In genomic region chr9:132354645-132355355, GRCh38 we compare ENCODE assay signal across 8 cellular contexts. TPM values are rescaled to one million over a fixed set of nuclear protein-coding genes. Genes with fewer than 3 reads are reported as not detected.
DNase-seq lines count a peak whose midpoint lies in the region; ATAC-seq and TF ChIP-seq lines count a peak whose summit lies in the region.

TSS of gene SETX (minus strand) at chr9:132354986. CDS start at chr9:132349428, 5,558 bp downstream.

- peaks cover 34% of the 10 kb centered on the region for H3K36me3 Mint-ChIP-seq in activated CD4-positive, alpha-beta T cell treated with anti-CD3 and anti-CD28 coated beads, Interleukin-2, amount 10 ng/mL, durations not matched to agents 7 days and 5 days (ENCODE audit: low read depth)

- peak within 1 kb of the TSS; percentile 95 for H3K27ac Mint-ChIP-seq in activated CD4-positive, alpha-beta T cell treated with anti-CD3 and anti-CD28 coated beads, Interleukin-2, amount 10 ng/mL, durations not matched to agents 7 days and 5 days

- peak; percentile 99 for DNase-seq in NCI-H69 (lab: John Stamatoyannopoulos, UW)
- DNase-seq in activated CD4-positive, alpha-beta T cell treated with anti-CD3 and anti-CD28 coated beads, Interleukin-2, amount 10 ng/mL, durations not matched to agents 7 days and 5 days: peak; percentile 95
- peak; percentile 98 for DNase-seq in coronary artery (ENCODE audit: low spot score)
- DNase-seq in left colon: peak; percentile 96 to 98
- peak; percentile 93 to 99 for DNase-seq in stimulated activated CD4-positive, alpha-beta T cell treated with anti-CD3 and anti-CD28 coated beads, Interleukin-1b, Interleukin-23, amount 100 ng/mL, for 4 hours (ENCODE audit: low read depth in 2 of 2)

- POLR2A ChIA-PET in activated CD4-positive, alpha-beta T cell treated with anti-CD3 and anti-CD28 coated beads, Interleukin-2, amount 10 ng/mL, durations not matched to agents 7 days and 5 days (lab: Charles Lee): interaction anchor here (0.6 kb wide), 1 partner anchor 50 kb away, joined by 3 read pairs; no protein-coding TSS in a partner anchor

- peak; percentile 83 for ATAC-seq in GM19372 (IDR thresholded peaks at IDR 0.05; ENCODE audit: low read depth, unreplicated experiment)
- ATAC-seq in HG03521 (IDR thresholded peaks at IDR 0.05; ENCODE audit: unreplicated experiment): peak; percentile 89
- ATAC-seq in left colon: peak; percentile 95

- intact Hi-C loops in left colon (cut with DNase I, micrococcal nuclease): no loop called here

- peak within 1 kb of the TSS; percentile 83 for H3K4me3 ChIP-seq in coronary artery

- CTCF ChIA-PET in activated CD4-positive, alpha-beta T cell treated with anti-CD3 and anti-CD28 coated beads, Interleukin-2, amount 10 ng/mL, durations not matched to agents 7 days and 5 days (lab: Charles Lee): interaction anchor here (0.5 to 1.6 kb wide), 4 partner anchors 18 to 27 kb away, joined by 3 to 6 read pairs (median 4); no protein-coding TSS in a partner anchor

- peak within 1 kb of the TSS; percentile 89 for H3K4me3 Mint-ChIP-seq in activated CD4-positive, alpha-beta T cell treated with anti-CD3 and anti-CD28 coated beads, Interleukin-2, amount 10 ng/mL, durations not matched to agents 7 days and 5 days

- peaks cover 3% of the 10 kb centered on the region for H3K27me3 Mint-ChIP-seq in activated CD4-positive, alpha-beta T cell treated with anti-CD3 and anti-CD28 coated beads, Interleukin-2, amount 10 ng/mL, durations not matched to agents 7 days and 5 days

- TF ChIP-seq CTCF in C4-2B (conservative IDR thresholded peaks at IDR 0.05): no peak
- TF ChIP-seq CTCF in coronary artery (IDR thresholded peaks at IDR 0.05): no peak

- peaks cover 42% of the 10 kb centered on the region for H3K4me1 Mint-ChIP-seq in activated CD4-positive, alpha-beta T cell treated with anti-CD3 and anti-CD28 coated beads, Interleukin-2, amount 10 ng/mL, durations not matched to agents 7 days and 5 days

- no peaks in the 10 kb centered on the region for H3K9me3 Mint-ChIP-seq in activated CD4-positive, alpha-beta T cell treated with anti-CD3 and anti-CD28 coated beads, Interleukin-2, amount 10 ng/mL, durations not matched to agents 7 days and 5 days

- H3K27ac ChIP-seq in C4-2B (peak within 1 kb of the TSS; percentile 89), coronary artery (peak within 1 kb of the TSS; percentile 75 to 96)

RNA-seq across cellular contexts. Expression of gene SETX, which starts in this region (rescaled TPM):
- 10 to 100 TPM; 62.8 to 68.5 TPM for total RNA-seq in activated CD4-positive, alpha-beta T cell treated with anti-CD3 and anti-CD28 coated beads, Interleukin-2, amount 10 ng/mL, durations not matched to agents 7 days and 5 days
- total RNA-seq in left colon: 10 to 100 TPM; 38.7 to 39.4 TPM

Comparison
In these comparisons a context has a peak if more than half of its experiments do, and no peak if none do; other contexts are left out.
1. Peak in every context shown above with its lines: DNase-seq, ATAC-seq, H3K4me3 ChIP-seq and H3K27ac ChIP-seq.